In genomic region chr11:628056-628455, GRCh38 we compare ENCODE assay signal across 15 cellular contexts. TPM values are rescaled to one million over a fixed set of nuclear protein-coding genes. Genes with fewer than 3 reads are reported as not detected.
A peak's percentile ranks its signal among the peaks of the same experiment; 100 is the strongest.
DNase-seq lines count a peak whose midpoint lies in the region; ATAC-seq and FAIRE-seq lines count a peak whose summit lies in the region.
"Had no signal": no experiment of that assay in that cellular context is flagged by ENCODE, and none has a peak within 500 bp of the region (broad histone marks: within the 10 kb centered on the region; RNA-seq: fewer than 3 reads in every experiment).

No MANE protein-coding gene starts in this region.

- H3K9me3 Mint-ChIP-seq in activated T-cell treated with anti-CD3 and anti-CD28 coated beads, Interleukin-2, amount 50 U/mL, for 24 hours, result no peaks in the 10 kb centered on the region
- peaks cover 0 to 2% (median 0%) of the 10 kb centered on the region in 6 donors for H3K9me3 Mint-ChIP-seq in immature natural killer cell
- peaks cover 3% of the 10 kb centered on the region for H3K9me3 Mint-ChIP-seq in stimulated activated memory B cell treated with anti-CD40 and anti-IgM and Interleukin-4, amounts not matched to agents 10 μg/mL and 1 μg/mL and 100 μg/mL, for 72 hours

- no peak for FAIRE-seq in HTR-8/SVneo (lab: Jason Lieb, UNC)
- FAIRE-seq: colon had no signal

- intact Hi-C loops in sciatic nerve (cut with DNase I), result no loop called here

- ATAC-seq in T-helper 17 cell, result no peak
- no peak for ATAC-seq in stimulated activated memory B cell treated with anti-CD40 and anti-IgM and Interleukin-4, amounts not matched to agents 10 μg/mL and 1 μg/mL and 100 μg/mL, for 72 hours
- ATAC-seq in sciatic nerve, result no peak

- peak overlapping the region; percentile 41 for H3K27ac Mint-ChIP-seq in activated T-cell treated with anti-CD3 and anti-CD28 coated beads, Interleukin-2, amount 50 U/mL, for 24 hours
- H3K27ac Mint-ChIP-seq in T-helper 17 cell (peak overlapping the region; percentile 81), immature natural killer cell (peak overlapping the region; percentile 12 to 88 (median 64))
- H3K27ac Mint-ChIP-seq in stimulated activated memory B cell treated with anti-CD40 and anti-IgM and Interleukin-4, amounts not matched to agents 10 μg/mL and 1 μg/mL and 100 μg/mL, for 72 hours, result no peak overlapping the region

- H3K9me3 ChIP-seq in T-helper 17 cell (ENCODE audit: control insufficient read depth, low read length, poor library complexity, severe bottlenecking), result no peaks in the 10 kb centered on the region
- H3K9me3 ChIP-seq: suprapubic skin had no signal

- DNase-seq in activated T-cell treated with anti-CD3 and anti-CD28 coated beads, Interleukin-2, amount 50 U/mL, for 24 hours, result no peak
- DNase-seq in activated T-cell treated with anti-CD3 and anti-CD28 coated beads, Interleukin-2, amount 50 U/mL, for 1 hour, result no peak
- DNase-seq in T-helper 17 cell (no peak), immature natural killer cell (no peak), HTR-8/SVneo (ENCODE audit: insufficient read length, low spot score) (no peak), sciatic nerve (ENCODE audit: low spot score) (no peak), iPS-NIHi11 (ENCODE audit: low spot score) (no peak)
- DNase-seq: SHP77; stimulated activated CD4-positive, alpha-beta T cell treated with anti-CD3 and anti-CD28 coated beads, Interleukin-4, amount 100 ng/mL, for 1 hour had no signal

- peaks cover 20% of the 10 kb centered on the region for H3K4me1 Mint-ChIP-seq in activated T-cell treated with anti-CD3 and anti-CD28 coated beads, Interleukin-2, amount 50 U/mL, for 24 hours (ENCODE audit: low read depth)
- H3K4me1 Mint-ChIP-seq in T-helper 17 cell (peaks cover 19% of the 10 kb centered on the region), immature natural killer cell (peaks cover 19 to 22% of the 10 kb centered on the region in 2 donors)
- H3K4me1 Mint-ChIP-seq in stimulated activated memory B cell treated with anti-CD40 and anti-IgM and Interleukin-4, amounts not matched to agents 10 μg/mL and 1 μg/mL and 100 μg/mL, for 72 hours, result peaks cover 26% of the 10 kb centered on the region

- peaks cover 3% of the 10 kb centered on the region for H3K36me3 Mint-ChIP-seq in activated T-cell treated with anti-CD3 and anti-CD28 coated beads, Interleukin-2, amount 50 U/mL, for 24 hours (ENCODE audit: low read depth)
- H3K36me3 Mint-ChIP-seq in T-helper 17 cell (ENCODE audit: low read depth) (peaks cover 3% of the 10 kb centered on the region), immature natural killer cell (peaks cover 0 to 4% (median 3%) of the 10 kb centered on the region in 3 donors)
- peaks cover 13% of the 10 kb centered on the region for H3K36me3 Mint-ChIP-seq in stimulated activated memory B cell treated with anti-CD40 and anti-IgM and Interleukin-4, amounts not matched to agents 10 μg/mL and 1 μg/mL and 100 μg/mL, for 72 hours

- peak overlapping the region; percentile 9 for H3K4me3 Mint-ChIP-seq in activated T-cell treated with anti-CD3 and anti-CD28 coated beads, Interleukin-2, amount 50 U/mL, for 24 hours
- H3K4me3 Mint-ChIP-seq in T-helper 17 cell (peak overlapping the region; percentile 71), immature natural killer cell (peak overlapping the region; percentile 76 to 82 (median 77))
- peak overlapping the region; percentile 68 for H3K4me3 Mint-ChIP-seq in stimulated activated memory B cell treated with anti-CD40 and anti-IgM and Interleukin-4, amounts not matched to agents 10 μg/mL and 1 μg/mL and 100 μg/mL, for 72 hours

- peaks cover 45% of the 10 kb centered on the region for H3K27me3 Mint-ChIP-seq in activated T-cell treated with anti-CD3 and anti-CD28 coated beads, Interleukin-2, amount 50 U/mL, for 24 hours
- H3K27me3 Mint-ChIP-seq in T-helper 17 cell, result peaks cover 26% of the 10 kb centered on the region
- H3K27me3 Mint-ChIP-seq in immature natural killer cell (ENCODE audit: low read depth in 3 of 3), result peaks cover 7 to 20% (median 15%) of the 10 kb centered on the region in 3 donors
- H3K27me3 Mint-ChIP-seq in stimulated activated memory B cell treated with anti-CD40 and anti-IgM and Interleukin-4, amounts not matched to agents 10 μg/mL and 1 μg/mL and 100 μg/mL, for 72 hours, result peaks cover 38% of the 10 kb centered on the region

RNA-seq across cellular contexts. Expression of gene SCT, which starts 1.1 kb away (rescaled TPM):
- total RNA-seq in T-helper 17 cell (not detected), sciatic nerve (not detected)
- not detected for polyA plus RNA-seq in immature natural killer cell
- total RNA-seq: M059J, NCI-H460, omental fat pad, suprapubic skin had no signal

RNA-seq across cellular contexts. Expression of gene CDHR5, which starts 3.3 kb away (rescaled TPM):
- total RNA-seq in T-helper 17 cell (not detected), sciatic nerve (not detected)
- polyA plus RNA-seq in immature natural killer cell, result not detected
- total RNA-seq: M059J, omental fat pad had no signal

RNA-seq across cellular contexts. Expression of gene DRD4, which starts 9.0 kb away (rescaled TPM):
- total RNA-seq in T-helper 17 cell (under 1 TPM; 0.40 to 0.89 TPM), sciatic nerve (4.1 TPM)
- not detected for polyA plus RNA-seq in immature natural killer cell
- total RNA-seq: M059J had no signal

RNA-seq across cellular contexts. Expression of gene IRF7, which starts 12.3 kb away (rescaled TPM):
- total RNA-seq in T-helper 17 cell (10 to 100 TPM; 40.3 to 44.0 TPM), sciatic nerve (19.6 TPM)
- polyA plus RNA-seq in immature natural killer cell, result 10 to 100 TPM; 36.4 to 62.4 (median 53.9) TPM
- total RNA-seq: M059J had no signal

RNA-seq across cellular contexts. Expression of gene PHRF1, which starts 51.8 kb away (rescaled TPM):
- total RNA-seq in T-helper 17 cell, result 10 to 100 TPM; 36.7 to 44.8 TPM
- 10 to 100 TPM in 1 of 3 donors, 1 to 10 TPM in 2; 4.0 to 17.5 (median 5.4) TPM for polyA plus RNA-seq in immature natural killer cell
- total RNA-seq in sciatic nerve, result 33.5 TPM

Comparison
In these comparisons a context has a peak if more than half of its experiments do, and no peak if none do; other contexts are left out.
1. H3K4me3 Mint-ChIP-seq: peak in every context shown above with its lines; median percentile 77 in immature natural killer cell; 71 in T-helper 17 cell; 68 in stimulated activated memory B cell treated with anti-CD40 and anti-IgM and Interleukin-4, amounts not matched to agents 10 μg/mL and 1 μg/mL and 100 μg/mL, for 72 hours; 9 in activated T-cell treated with anti-CD3 and anti-CD28 coated beads, Interleukin-2, amount 50 U/mL, for 24 hours.